In genomic region chr7:44748042-44748947, GRCh38 we compare ENCODE assay signal across 8 cellular contexts. TPM values are rescaled to one million over a fixed set of nuclear protein-coding genes. Genes with fewer than 3 reads are reported as not detected.
A peak's percentile ranks its signal among the peaks of the same experiment; 100 is the strongest.
DNase-seq lines count a peak whose midpoint lies in the region; ATAC-seq and TF ChIP-seq lines count a peak whose summit lies in the region.

Gene ZMIZ2 (plus strand): TSS chr7:44748847. CDS start chr7:44756250, 7,403 bp downstream.

- peaks cover 61% of the 10 kb centered on the region for H3K4me1 Mint-ChIP-seq in dendritic cell treated with granulocyte-macrophage colony-stimulating factor and Interleukin-4, amounts not matched to agents 40 ng/mL and 50 ng/mL, for 4 days (ENCODE audit: low read depth)

- no peaks in the 10 kb centered on the region for H3K9me3 ChIP-seq in BLaER1 treated with 17β-estradiol and CSF1 and Interleukin-3, amounts not matched to agents 10 nM and 100 nM (replicated peaks in 1 of 11)
- no peaks in the 10 kb centered on the region for H3K9me3 ChIP-seq in left lung

- H3K36me3 Mint-ChIP-seq in dendritic cell treated with granulocyte-macrophage colony-stimulating factor and Interleukin-4, amounts not matched to agents 40 ng/mL and 50 ng/mL, for 4 days (ENCODE audit: low read depth): peaks cover 31% of the 10 kb centered on the region

- peak within 1 kb of the TSS; percentile 85 for H3K27ac Mint-ChIP-seq in dendritic cell treated with granulocyte-macrophage colony-stimulating factor and Interleukin-4, amounts not matched to agents 40 ng/mL and 50 ng/mL, for 4 days

- TF ChIP-seq CTCF in left lung (IDR thresholded peaks at IDR 0.05): no peak

- intact Hi-C loops in dendritic cell treated with granulocyte-macrophage colony-stimulating factor and Interleukin-4, amounts not matched to agents 40 ng/mL and 50 ng/mL, for 4 days (cut with micrococcal nuclease): loop anchor here (2.0 to 10.0 kb wide), 4 partner anchors 36 to 161 kb away; partner anchors contain the start of genes H2AZ2 and OGDH
- intact Hi-C loops in left lung (cut with DNase I): no loop called here

- H3K27me3 Mint-ChIP-seq in dendritic cell treated with granulocyte-macrophage colony-stimulating factor and Interleukin-4, amounts not matched to agents 40 ng/mL and 50 ng/mL, for 4 days: no peaks in the 10 kb centered on the region

- peak within 1 kb of the TSS; percentile 90 to 99 (median 95) for H3K9ac ChIP-seq in BLaER1 treated with 17β-estradiol and CSF1 and Interleukin-3, amounts not matched to agents 10 nM and 100 nM

- peaks cover 27 to 44% (median 35%) of the 10 kb centered on the region in 11 experiments; a peak in 19 of 22 replicates for H4K20me1 ChIP-seq in BLaER1 treated with 17β-estradiol and CSF1 and Interleukin-3, amounts not matched to agents 10 nM and 100 nM

- peaks cover 32 to 47% (median 45%) of the 10 kb centered on the region in 10 experiments for H3K4me1 ChIP-seq in BLaER1 treated with 17β-estradiol and CSF1 and Interleukin-3, amounts not matched to agents 10 nM and 100 nM
- peaks cover 25 to 39% of the 10 kb centered on the region in 2 donors for H3K4me1 ChIP-seq in left lung

- H3K9me3 Mint-ChIP-seq in dendritic cell treated with granulocyte-macrophage colony-stimulating factor and Interleukin-4, amounts not matched to agents 40 ng/mL and 50 ng/mL, for 4 days: no peaks in the 10 kb centered on the region

- peak within 1 kb of the TSS; percentile 88 to 99 (median 96) for H3K27ac ChIP-seq in BLaER1 treated with 17β-estradiol and CSF1 and Interleukin-3, amounts not matched to agents 10 nM and 100 nM
- H3K27ac ChIP-seq in left lung: peak within 1 kb of the TSS; percentile 95

- DNase-seq in NCI-H748 (lab: John Stamatoyannopoulos, UW; ENCODE audit: unreplicated experiment) (peak; percentile 93), left lung (peak; percentile 96 to 99)
- peak; percentile 85 to 87 for DNase-seq in activated CD4-positive, alpha-beta T cell treated with anti-CD3 and anti-CD28 coated beads, Interleukin-2, amount 50 U/mL, for 4 hours
- peak; percentile 87 for DNase-seq in stimulated activated CD4-positive, alpha-beta T cell treated with anti-CD3 and anti-CD28 coated beads, Interleukin-2, amount 100 ng/mL, for 4 hours (ENCODE audit: low read depth)

- H3K27me3 ChIP-seq in BLaER1 treated with 17β-estradiol and CSF1 and Interleukin-3, amounts not matched to agents 10 nM and 100 nM: no peaks in the 10 kb centered on the region
- H3K27me3 ChIP-seq in left lung: no peaks in the 10 kb centered on the region

- ATAC-seq in GM19351 (IDR thresholded peaks at IDR 0.05; ENCODE audit: unreplicated experiment): peak; percentile 67
- peak; percentile 68 for ATAC-seq in HG03521 (IDR thresholded peaks at IDR 0.05; ENCODE audit: unreplicated experiment)
- ATAC-seq in left lung: peak; percentile 98

- peak within 1 kb of the TSS; percentile 87 to 100 (median 98) for H3K4me2 ChIP-seq in BLaER1 treated with 17β-estradiol and CSF1 and Interleukin-3, amounts not matched to agents 10 nM and 100 nM

- H3K36me3 ChIP-seq in BLaER1 treated with 17β-estradiol and CSF1 and Interleukin-3, amounts not matched to agents 10 nM and 100 nM: peaks cover 0 to 22% (median 4%) of the 10 kb centered on the region in 11 experiments; a peak in 7 of 22 replicates
- no peaks in the 10 kb centered on the region for H3K36me3 ChIP-seq in left lung

- peak within 1 kb of the TSS; percentile 93 to 100 (median 99) for H3K4me3 ChIP-seq in BLaER1 treated with 17β-estradiol and CSF1 and Interleukin-3, amounts not matched to agents 10 nM and 100 nM
- peak within 1 kb of the TSS; percentile 89 to 90 for H3K4me3 ChIP-seq in left lung

- peak within 1 kb of the TSS; percentile 91 for H3K4me3 Mint-ChIP-seq in dendritic cell treated with granulocyte-macrophage colony-stimulating factor and Interleukin-4, amounts not matched to agents 40 ng/mL and 50 ng/mL, for 4 days

RNA-seq across cellular contexts. Expression of gene ZMIZ2, which starts in this region (rescaled TPM):
- total RNA-seq in left lung: 10 to 100 TPM; 94.5 to 96.1 TPM

Comparison
In these comparisons a context has a peak if more than half of its experiments do, and no peak if none do; other contexts are left out.
1. Peak in every context shown above with its lines: DNase-seq, ATAC-seq, H3K4me3 ChIP-seq and H3K27ac ChIP-seq.